In genomic region chr5:52010430-52010829, GRCh38 we compare ENCODE assay signal across 14 cellular contexts.
"Had no signal": no experiment of that assay in that cellular context is flagged by ENCODE, and none has a peak within 500 bp of the region (broad histone marks: within the 10 kb centered on the region; RNA-seq: fewer than 3 reads in every experiment).

No MANE protein-coding gene starts in this region.

- H3K27ac Mint-ChIP-seq: activated B cell treated with CpG ODN at 0.5 μM for 24 hours; activated CD4-positive, alpha-beta T cell treated with anti-CD3 and anti-CD28 coated beads, Interleukin-2, amount 10 ng/mL, durations not matched to agents 7 days and 5 days; nephron progenitor cell; stimulated activated naive B cell treated with anti-CD40 and anti-IgM and Interleukin-4, amounts not matched to agents 10 μg/mL and 1 μg/mL and 100 μg/mL, for 72 hours had no signal

- H3K27me3 Mint-ChIP-seq: activated B cell treated with CpG ODN at 0.5 μM for 24 hours; activated CD4-positive, alpha-beta T cell treated with anti-CD3 and anti-CD28 coated beads, Interleukin-2, amount 10 ng/mL, durations not matched to agents 7 days and 5 days; stimulated activated naive B cell treated with anti-CD40 and anti-IgM and Interleukin-4, amounts not matched to agents 10 μg/mL and 1 μg/mL and 100 μg/mL, for 72 hours had no signal

- DNase-seq: activated B cell treated with CpG ODN at 0.5 μM for 24 hours; activated CD4-positive, alpha-beta T cell treated with anti-CD3 and anti-CD28 coated beads, Interleukin-2, amount 10 ng/mL, durations not matched to agents 7 days and 5 days; activated CD8-positive, alpha-beta memory T cell treated with anti-CD3 and anti-CD28 coated beads for 24 hours; activated naive CD4-positive, alpha-beta T cell treated with Interleukin-2 at 50 U/mL for 16 hours; effector CD8-positive, alpha-beta T cell; left ventricle myocardium inferior; mesenchymal stem cell; nephron progenitor cell; psoas muscle; stimulated activated CD4-positive, alpha-beta T cell treated with anti-CD3 and anti-CD28 coated beads, Interleukin-2, amount 100 ng/mL, for 24 hours; stimulated activated naive B cell treated with anti-CD40 and anti-IgM and Interleukin-4, amounts not matched to agents 10 μg/mL and 1 μg/mL and 100 μg/mL, for 72 hours; substantia nigra; transverse colon had no signal

- H3K4me1 Mint-ChIP-seq: activated B cell treated with CpG ODN at 0.5 μM for 24 hours; activated CD4-positive, alpha-beta T cell treated with anti-CD3 and anti-CD28 coated beads, Interleukin-2, amount 10 ng/mL, durations not matched to agents 7 days and 5 days; stimulated activated naive B cell treated with anti-CD40 and anti-IgM and Interleukin-4, amounts not matched to agents 10 μg/mL and 1 μg/mL and 100 μg/mL, for 72 hours had no signal

- H3K36me3 Mint-ChIP-seq: stimulated activated naive B cell treated with anti-CD40 and anti-IgM and Interleukin-4, amounts not matched to agents 10 μg/mL and 1 μg/mL and 100 μg/mL, for 72 hours had no signal

- H3K9me3 Mint-ChIP-seq: activated B cell treated with CpG ODN at 0.5 μM for 24 hours; activated CD4-positive, alpha-beta T cell treated with anti-CD3 and anti-CD28 coated beads, Interleukin-2, amount 10 ng/mL, durations not matched to agents 7 days and 5 days; nephron progenitor cell; stimulated activated naive B cell treated with anti-CD40 and anti-IgM and Interleukin-4, amounts not matched to agents 10 μg/mL and 1 μg/mL and 100 μg/mL, for 72 hours had no signal

- H3K4me3 Mint-ChIP-seq: activated B cell treated with CpG ODN at 0.5 μM for 24 hours; activated CD4-positive, alpha-beta T cell treated with anti-CD3 and anti-CD28 coated beads, Interleukin-2, amount 10 ng/mL, durations not matched to agents 7 days and 5 days; nephron progenitor cell; stimulated activated naive B cell treated with anti-CD40 and anti-IgM and Interleukin-4, amounts not matched to agents 10 μg/mL and 1 μg/mL and 100 μg/mL, for 72 hours had no signal

- ATAC-seq: psoas muscle; sciatic nerve; stimulated activated naive B cell treated with anti-CD40 and anti-IgM and Interleukin-4, amounts not matched to agents 10 μg/mL and 1 μg/mL and 100 μg/mL, for 72 hours had no signal
